8 cellular contexts compared by ENCODE assay signal in the genomic region with DNA sequence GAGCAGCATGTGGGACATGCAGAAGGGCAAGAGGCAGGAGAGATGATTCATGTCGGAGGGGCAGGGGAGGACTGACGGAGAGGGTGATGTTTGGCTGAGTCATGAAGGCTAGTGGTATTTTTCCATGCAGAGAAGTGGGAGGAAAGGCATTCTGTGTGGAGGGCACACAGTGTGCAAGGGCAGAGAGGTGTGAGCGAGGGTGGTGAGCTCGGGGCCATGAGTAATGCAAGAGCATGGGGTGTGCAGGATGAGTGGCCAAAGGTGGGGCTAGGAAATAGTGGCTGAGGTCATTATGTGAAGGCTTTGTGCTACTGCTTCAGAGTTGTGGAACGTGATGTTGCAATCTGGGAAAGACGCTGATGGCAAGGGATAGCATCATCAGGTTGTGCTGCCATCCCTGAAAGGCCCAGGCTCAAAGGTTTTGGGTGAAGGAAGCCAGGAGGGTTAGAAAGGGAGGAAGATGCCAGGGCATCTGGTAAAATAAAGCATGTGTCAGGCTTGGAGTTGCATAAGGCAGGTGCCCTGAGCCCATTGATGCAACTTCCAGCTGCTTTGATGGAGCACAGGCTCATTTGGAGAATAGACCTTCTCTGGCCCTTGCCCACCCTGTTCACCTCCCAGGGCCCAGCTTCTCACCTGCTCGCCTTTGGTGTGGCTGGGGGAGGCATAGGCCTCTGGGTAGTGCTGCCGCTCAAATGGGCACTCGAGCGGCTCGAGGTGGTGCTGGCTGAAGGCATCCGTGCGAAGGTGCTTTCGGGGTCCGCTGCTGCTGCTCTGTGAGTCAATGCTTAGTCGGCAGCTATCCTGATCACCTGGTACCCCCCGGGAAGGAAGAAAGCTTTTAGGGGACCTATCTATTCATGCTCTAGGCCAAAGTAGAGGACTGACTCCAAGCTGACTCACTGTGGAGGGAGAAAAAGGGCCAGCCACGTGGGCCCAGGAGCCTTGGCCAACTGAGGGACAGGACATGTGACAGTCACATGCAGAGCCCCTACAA. TPM values are rescaled to one million over a fixed set of nuclear protein-coding genes. Genes with fewer than 3 reads are reported as not detected.
A peak's percentile ranks its signal among the peaks of the same experiment; 100 is the strongest.
DNase-seq lines count a peak whose midpoint lies in the region; ATAC-seq, FAIRE-seq and TF ChIP-seq lines count a peak whose summit lies in the region.

No MANE protein-coding gene starts in this region.

- no peak overlapping the region for H3K4me3 ChIP-seq in mucosa of descending colon

- H3K36me3 Mint-ChIP-seq in chondrocyte (ENCODE audit: low read depth), result no peaks in the 10 kb centered on the region

- H3K4me3 Mint-ChIP-seq in chondrocyte (ENCODE audit: unreplicated experiment), result no peak overlapping the region
- no peak overlapping the region for H3K4me3 Mint-ChIP-seq in stimulated activated naive CD8-positive, alpha-beta T cell treated with anti-CD3 and anti-CD28 coated beads, Interleukin-15, amount 100 ng/mL, for 72 hours

- no peaks in the 10 kb centered on the region for H3K36me3 ChIP-seq in mucosa of descending colon (ENCODE audit: low read depth)

- ATAC-seq in SK-N-SH treated with all-trans-retinoic acid at 6 μM for 48 hours (peak; percentile 89), mucosa of descending colon (peak; percentile 79), GM18517 (IDR thresholded peaks at IDR 0.05; ENCODE audit: unreplicated experiment) (no peak)
- peak; percentile 86 for ATAC-seq in stimulated activated naive CD8-positive, alpha-beta T cell treated with anti-CD3 and anti-CD28 coated beads, Interleukin-15, amount 100 ng/mL, for 72 hours

- no peaks in the 10 kb centered on the region for H3K27me3 Mint-ChIP-seq in chondrocyte (ENCODE audit: low read depth)
- no peaks in the 10 kb centered on the region for H3K27me3 Mint-ChIP-seq in stimulated activated naive CD8-positive, alpha-beta T cell treated with anti-CD3 and anti-CD28 coated beads, Interleukin-15, amount 100 ng/mL, for 72 hours

- peaks cover 30% of the 10 kb centered on the region for H3K4me1 Mint-ChIP-seq in chondrocyte (ENCODE audit: low read depth)
- peaks cover 16% of the 10 kb centered on the region for H3K4me1 Mint-ChIP-seq in stimulated activated naive CD8-positive, alpha-beta T cell treated with anti-CD3 and anti-CD28 coated beads, Interleukin-15, amount 100 ng/mL, for 72 hours

- DNase-seq in H54 (ENCODE audit: insufficient read length, low spot score), result peak; percentile 99
- no peak for DNase-seq in chondrocyte (ENCODE audit: low spot score)
- peak in 1 of 3 donors; percentile 66 for DNase-seq in mucosa of descending colon
- peak in 1 of 2 donors; percentile 45 for DNase-seq in stimulated activated naive CD8-positive, alpha-beta T cell treated with anti-CD3 and anti-CD28 coated beads, Interleukin-15, amount 100 ng/mL, for 72 hours
- DNase-seq in T-helper 9 cell, result no peak
- no peak for DNase-seq in NCI-H1436 treated with DMSO at 0.1 percent for 48 hours (lab: John Stamatoyannopoulos, UW)

- TF ChIP-seq POLR2A in H54 (IDR thresholded peaks at IDR 0.05; ENCODE audit: low read depth, low read length), result peak; percentile 34; the same call in 1 of the 2 replicates

- peak overlapping the region; percentile 94 for H3K27ac Mint-ChIP-seq in chondrocyte (ENCODE audit: unreplicated experiment)
- H3K27ac Mint-ChIP-seq in stimulated activated naive CD8-positive, alpha-beta T cell treated with anti-CD3 and anti-CD28 coated beads, Interleukin-15, amount 100 ng/mL, for 72 hours, result peak overlapping the region in 1 of 2 donors; percentile 6

- no peaks in the 10 kb centered on the region for H3K9me3 Mint-ChIP-seq in chondrocyte (ENCODE audit: low read depth)
- H3K9me3 Mint-ChIP-seq in stimulated activated naive CD8-positive, alpha-beta T cell treated with anti-CD3 and anti-CD28 coated beads, Interleukin-15, amount 100 ng/mL, for 72 hours, result no peaks in the 10 kb centered on the region

- peak; percentile 95 for FAIRE-seq in H54 (lab: Jason Lieb, UNC)

- no peaks in the 10 kb centered on the region for H3K4me1 ChIP-seq in mucosa of descending colon (ENCODE audit: low read depth)

- TF ChIP-seq CTCF in chondrocyte (IDR thresholded peaks at IDR 0.05) (no peak), mucosa of descending colon (IDR thresholded peaks at IDR 0.05) (no peak)

- intact Hi-C loops in mucosa of descending colon (cut with DNase I, micrococcal nuclease), result loop anchor here in 1 of 2 donors (5.0 to 10.0 kb wide), 2 partner anchors 39 to 134 kb away; no protein-coding TSS in a partner anchor

- no peaks in the 10 kb centered on the region for H3K9me3 ChIP-seq in mucosa of descending colon

TF ChIP-seq in SK-N-SH treated with all-trans-retinoic acid at 6 μM for 48 hours, 23 proteins besides CTCF, POLR2A, EP300 and RAD21:
- TF ChIP-seq ARNTL (CRISPR knock-in tag; IDR thresholded peaks at IDR 0.05; ENCODE audit: borderline replicate concordance, low read depth) (no peak), ZFP3 (CRISPR knock-in tag; IDR thresholded peaks at IDR 0.05) (peak; percentile 15; the same call in 1 of the 2 replicates)

RNA-seq across cellular contexts. Expression of a gene that starts 37.5 kb away (rescaled TPM):
- 0.29 TPM in 1 of 3 replicates, not detected in the others for total RNA-seq in chondrocyte
- 1 to 10 TPM in 2 of 3 donors, under 1 TPM in 1; 0.82 to 6.2 (median 4.8) TPM for total RNA-seq in mucosa of descending colon
